28 cellular contexts compared by ENCODE assay signal in the genomic region with DNA sequence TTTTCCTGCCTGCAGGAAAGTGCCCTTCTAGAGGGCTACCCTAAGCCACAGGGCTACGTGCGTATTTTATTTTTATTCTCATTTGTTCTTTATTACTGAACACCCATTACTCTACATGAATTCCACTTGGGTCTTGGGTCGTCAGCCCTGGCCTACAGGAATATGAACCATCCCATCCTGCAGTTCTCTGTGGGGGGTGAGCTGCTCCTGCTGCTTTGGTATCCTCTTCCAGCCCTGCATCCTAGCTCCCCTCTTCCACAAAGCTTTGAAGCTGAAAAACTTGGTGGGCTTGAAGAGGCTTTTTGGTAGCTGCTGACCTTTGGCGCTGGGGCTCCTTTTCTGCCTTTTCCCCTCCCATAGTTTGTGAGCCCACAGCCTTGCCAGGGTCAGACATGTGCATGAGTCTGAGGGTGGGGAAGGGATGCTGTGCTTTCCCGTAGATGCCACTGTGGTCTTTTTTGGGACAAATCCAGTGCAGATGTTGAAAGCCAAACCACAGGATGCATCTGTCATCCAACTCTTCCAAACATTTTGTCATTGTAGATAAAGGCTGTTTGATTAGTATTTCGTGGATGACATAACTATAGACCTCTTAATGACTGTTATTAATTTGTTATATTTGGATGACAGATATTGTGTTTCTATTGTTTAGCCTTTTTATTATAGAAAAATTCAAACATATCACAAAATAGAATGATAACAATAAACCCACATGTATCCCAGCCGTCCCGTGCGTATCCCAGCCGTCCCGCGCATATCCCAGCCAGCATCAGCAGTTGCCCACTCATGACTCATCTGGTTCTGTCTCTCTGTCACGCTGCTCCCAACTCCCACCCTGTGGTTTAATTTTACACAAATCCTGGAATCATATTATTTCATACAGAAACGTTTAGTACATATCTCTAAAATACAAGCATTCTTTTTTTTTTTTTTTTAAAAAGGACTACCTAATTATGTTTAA. TPM values are rescaled to one million over a fixed set of nuclear protein-coding genes. Genes with fewer than 3 reads are reported as not detected.
DNase-seq lines count a peak whose midpoint lies in the region; ATAC-seq, FAIRE-seq and TF ChIP-seq lines count a peak whose summit lies in the region.
"Had no signal": no experiment of that assay in that cellular context is flagged by ENCODE, and none has a peak within 500 bp of the region (broad histone marks: within the 10 kb centered on the region; RNA-seq: fewer than 3 reads in every experiment).

No MANE protein-coding gene starts in this region.

- peaks cover 28% of the 10 kb centered on the region for H3K4me1 ChIP-seq in osteoblast (ENCODE audit: insufficient read depth, low read length)
- H3K4me1 ChIP-seq: prostate gland had no signal

- no peak for FAIRE-seq in RCC 7860 (lab: Jason Lieb, UNC)
- FAIRE-seq: G401.6, GM12891, small intestine had no signal

- H3K27me3 ChIP-seq in osteoblast (ENCODE audit: insufficient read depth, low read length): no peaks in the 10 kb centered on the region
- H3K27me3 ChIP-seq: upper lobe of right lung had no signal

- DNase-seq in ELF-1 (ENCODE audit: low read depth, low spot score): peak; percentile 16
- peak; percentile 27 for DNase-seq in WTC11 (ENCODE audit: low spot score)
- peak; percentile 49 for DNase-seq in fibroblast of pulmonary artery (ENCODE audit: low read depth)
- DNase-seq in osteoblast (ENCODE audit: insufficient read length, low spot score, missing footprints): no peak
- DNase-seq in RCC 7860 (ENCODE audit: low spot score): no peak
- DNase-seq in activated naive CD4-positive, alpha-beta T cell treated with Interleukin-2 at 50 U/mL for 16 hours: no peak
- DNase-seq in inferior parietal cortex (ENCODE audit: extremely low spot score): no peak
- DNase-seq: Calu3; glutamatergic neuron; naive thymus-derived CD4-positive, alpha-beta T cell; NCI-H187; NCI-H2227 treated with DMSO at 0.1 percent for 48 hours; NCI-H82; small intestine; stimulated activated CD4-positive, alpha-beta T cell treated with anti-CD3 and anti-CD28 coated beads, Interleukin-2, amount 100 ng/mL, for 48 hours; T-helper 9 cell; upper lobe of right lung had no signal

- peak overlapping the region; percentile 41 for H3K4me2 ChIP-seq in osteoblast (ENCODE audit: insufficient read depth, low read length)

- peaks cover 54% of the 10 kb centered on the region for H3K4me1 Mint-ChIP-seq in WTC11

- H3K79me2 ChIP-seq in osteoblast (ENCODE audit: insufficient read depth, low read length): no peaks in the 10 kb centered on the region

- H3K27ac Mint-ChIP-seq in WTC11: 0 out of 2 replicates have a peak overlapping the region, but pooled peaks have one; percentile 69
- H3K27ac Mint-ChIP-seq: activated naive CD8-positive, alpha-beta T cell had no signal

- H3K27ac ChIP-seq in osteoblast (ENCODE audit: low read depth, low read length): peak overlapping the region; percentile 59
- H3K27ac ChIP-seq: epithelial cell of prostate, prostate gland, SK-N-MC, upper lobe of right lung had no signal

- H3K9me3 ChIP-seq in osteoblast (ENCODE audit: low read depth, low read length): no peaks in the 10 kb centered on the region
- H3K9me3 ChIP-seq: prostate gland, upper lobe of right lung had no signal

- POLR2A ChIA-PET in WTC11 (lab: Charles Lee): no interaction called here

- peak overlapping the region; percentile 20; the same call in 1 of the 2 replicates for H3K4me3 Mint-ChIP-seq in WTC11
- H3K4me3 Mint-ChIP-seq: activated naive CD8-positive, alpha-beta T cell; naive thymus-derived CD4-positive, alpha-beta T cell had no signal

- H3K4me3 ChIP-seq in fibroblast of pulmonary artery (replicated peaks; ENCODE audit: low read depth, low read length) (no peak overlapping the region), osteoblast (ENCODE audit: insufficient read depth, low read length) (no peak overlapping the region)
- H3K4me3 ChIP-seq: lung, prostate gland, SK-N-MC, upper lobe of right lung had no signal

- no peak for TF ChIP-seq CTCF in WTC11 (IDR thresholded peaks at IDR 0.05)
- TF ChIP-seq CTCF in fibroblast of pulmonary artery (IDR thresholded peaks at IDR 0.05; ENCODE audit: low read length, missing control alignments): no peak
- TF ChIP-seq CTCF in osteoblast (IDR thresholded peaks at IDR 0.05; ENCODE audit: extremely low read depth, low read depth, low read length): no peak

- no peak overlapping the region for H2AFZ ChIP-seq in osteoblast (ENCODE audit: low read length)

- peaks cover 8% of the 10 kb centered on the region for H3K36me3 Mint-ChIP-seq in WTC11

- no peaks in the 10 kb centered on the region for H3K9me3 Mint-ChIP-seq in WTC11
- H3K9me3 Mint-ChIP-seq: naive thymus-derived CD4-positive, alpha-beta T cell had no signal

- CTCF ChIA-PET in WTC11 (lab: Charles Lee): interaction anchor here (0.7 to 2.4 kb wide), 7 partner anchors 8 to 56 kb away, joined by 3 to 35 read pairs (median 4); no protein-coding TSS in a partner anchor

- peaks cover 5% of the 10 kb centered on the region for H4K20me1 ChIP-seq in osteoblast (ENCODE audit: insufficient read depth, low read length)

- H3K27me3 Mint-ChIP-seq in WTC11 (ENCODE audit: low read depth): no peaks in the 10 kb centered on the region
- H3K27me3 Mint-ChIP-seq: activated naive CD8-positive, alpha-beta T cell; naive thymus-derived CD4-positive, alpha-beta T cell had no signal

- ATAC-seq in WTC11 (peak; percentile 47), HG03565 (IDR thresholded peaks at IDR 0.05; ENCODE audit: unreplicated experiment) (no peak)
- ATAC-seq: activated CD4-positive, CD25-positive, alpha-beta regulatory T cell treated with anti-CD3 and anti-CD28 coated beads, Interleukin-2, amount 50 U/mL, for 24 hours; naive thymus-derived CD4-positive, alpha-beta T cell; Panc1; upper lobe of right lung had no signal

- peaks cover 7% of the 10 kb centered on the region for H3K36me3 ChIP-seq in osteoblast (ENCODE audit: insufficient read depth, low read length)
- H3K36me3 ChIP-seq: prostate gland had no signal

TF ChIP-seq in WTC11, 78 proteins besides CTCF, POLR2A, EP300 and RAD21 (continues in another document):
- TF ChIP-seq RELA (CRISPR knock-in tag; IDR thresholded peaks at IDR 0.05; ENCODE audit: borderline replicate concordance) (no peak), ZNF423 (CRISPR knock-in tag; IDR thresholded peaks at IDR 0.05) (no peak), ATF1 (CRISPR knock-in tag; IDR thresholded peaks at IDR 0.05) (no peak), HMGA2 (CRISPR knock-in tag; IDR thresholded peaks at IDR 0.05) (no peak), CBFB (CRISPR knock-in tag; IDR thresholded peaks at IDR 0.05; ENCODE audit: low read depth) (no peak), ZNF263 (CRISPR knock-in tag; IDR thresholded peaks at IDR 0.05; ENCODE audit: low read depth) (no peak)
- TF ChIP-seq, protein P1, sequence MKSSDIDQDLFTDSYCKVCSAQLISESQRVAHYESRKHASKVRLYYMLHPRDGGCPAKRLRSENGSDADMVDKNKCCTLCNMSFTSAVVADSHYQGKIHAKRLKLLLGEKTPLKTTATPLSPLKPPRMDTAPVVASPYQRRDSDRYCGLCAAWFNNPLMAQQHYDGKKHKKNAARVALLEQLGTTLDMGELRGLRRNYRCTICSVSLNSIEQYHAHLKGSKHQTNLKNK (CRISPR knock-in tag; IDR thresholded peaks at IDR 0.05): no peak
- TF ChIP-seq, protein P2, sequence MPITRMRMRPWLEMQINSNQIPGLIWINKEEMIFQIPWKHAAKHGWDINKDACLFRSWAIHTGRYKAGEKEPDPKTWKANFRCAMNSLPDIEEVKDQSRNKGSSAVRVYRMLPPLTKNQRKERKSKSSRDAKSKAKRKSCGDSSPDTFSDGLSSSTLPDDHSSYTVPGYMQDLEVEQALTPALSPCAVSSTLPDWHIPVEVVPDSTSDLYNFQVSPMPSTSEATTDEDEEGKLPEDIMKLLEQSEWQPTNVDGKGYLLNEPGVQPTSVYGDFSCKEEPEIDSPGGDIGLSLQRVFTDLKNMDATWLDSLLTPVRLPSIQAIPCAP (CRISPR knock-in tag; IDR thresholded peaks at IDR 0.05): no peak
- TF ChIP-seq, protein P3, sequence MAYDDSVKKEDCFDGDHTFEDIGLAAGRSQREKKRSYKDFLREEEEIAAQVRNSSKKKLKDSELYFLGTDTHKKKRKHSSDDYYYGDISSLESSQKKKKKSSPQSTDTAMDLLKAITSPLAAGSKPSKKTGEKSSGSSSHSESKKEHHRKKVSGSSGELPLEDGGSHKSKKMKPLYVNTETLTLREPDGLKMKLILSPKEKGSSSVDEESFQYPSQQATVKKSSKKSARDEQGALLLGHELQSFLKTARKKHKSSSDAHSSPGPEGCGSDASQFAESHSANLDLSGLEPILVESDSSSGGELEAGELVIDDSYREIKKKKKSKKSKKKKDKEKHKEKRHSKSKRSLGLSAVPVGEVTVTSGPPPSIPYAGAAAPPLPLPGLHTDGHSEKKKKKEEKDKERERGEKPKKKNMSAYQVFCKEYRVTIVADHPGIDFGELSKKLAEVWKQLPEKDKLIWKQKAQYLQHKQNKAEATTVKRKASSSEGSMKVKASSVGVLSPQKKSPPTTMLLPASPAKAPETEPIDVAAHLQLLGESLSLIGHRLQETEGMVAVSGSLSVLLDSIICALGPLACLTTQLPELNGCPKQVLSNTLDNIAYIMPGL (CRISPR knock-in tag; IDR thresholded peaks at IDR 0.05): no peak
- TF ChIP-seq, protein P4, sequence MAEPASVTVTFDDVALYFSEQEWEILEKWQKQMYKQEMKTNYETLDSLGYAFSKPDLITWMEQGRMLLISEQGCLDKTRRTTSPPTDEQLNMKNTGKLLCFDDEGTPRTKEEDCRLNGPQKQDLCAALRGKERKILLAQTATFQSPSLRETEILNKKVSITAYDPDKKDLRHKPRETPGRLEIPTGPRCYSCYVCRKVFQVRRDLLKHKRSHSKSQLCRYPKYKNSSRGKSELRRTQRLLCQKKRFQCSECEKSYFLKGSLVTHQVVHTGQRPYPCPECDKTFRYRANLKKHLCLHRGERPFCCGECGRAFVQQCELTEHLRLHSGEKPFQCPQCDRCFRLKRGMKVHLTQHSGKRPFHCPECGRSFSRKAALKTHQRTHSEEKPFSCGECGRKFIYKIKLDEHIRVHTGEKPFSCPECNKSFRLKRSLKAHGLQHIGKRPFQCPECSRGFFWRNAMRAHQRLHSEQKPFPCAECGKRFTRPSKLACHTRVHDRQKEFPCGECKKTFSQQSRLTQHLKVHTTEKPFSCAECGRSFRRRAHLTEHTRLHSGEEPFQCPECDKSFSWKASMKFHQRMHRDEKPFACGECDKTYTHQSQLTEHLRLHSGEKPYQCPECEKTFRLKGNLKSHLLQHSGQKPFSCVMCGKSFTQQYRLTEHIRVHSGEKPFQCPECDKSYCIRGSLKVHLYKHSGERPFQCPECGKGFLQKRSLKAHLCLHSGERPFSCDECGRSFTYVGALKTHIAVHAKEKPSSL (CRISPR knock-in tag; conservative IDR thresholded peaks at IDR 0.05): no peak

RNA-seq across cellular contexts. Expression of a gene that starts 43.9 kb away (rescaled TPM):
- total RNA-seq in WTC11 (2021): 0.07 TPM in 1 of 3 replicates, not detected in the others
- total RNA-seq in osteoblast: under 0.01 TPM in 1 of 2 replicates, not detected in the other
- total RNA-seq: activated CD8-positive, alpha-beta memory T cell treated with anti-CD3 and anti-CD28 coated beads for 36 hours; Calu3 had no signal

Comparison
In these comparisons a context has a peak if more than half of its experiments do, and no peak if none do; other contexts are left out.
1. DNase-seq: peak in ELF-1 (single experiment), WTC11 (single experiment) and fibroblast of pulmonary artery (single experiment); none in osteoblast (single experiment), RCC 7860 (single experiment), activated naive CD4-positive, alpha-beta T cell treated with Interleukin-2 at 50 U/mL for 16 hours (single experiment) and inferior parietal cortex (single experiment).